Comparison of ENCODE assay signal across 12 cellular contexts in genomic region chr16:72990571-72990970, GRCh38. TPM values are rescaled to one million over a fixed set of nuclear protein-coding genes. Genes with fewer than 3 reads are reported as not detected.
DNase-seq lines count a peak whose midpoint lies in the region; ATAC-seq, FAIRE-seq and TF ChIP-seq lines count a peak whose summit lies in the region.
"Had no signal": no experiment of that assay in that cellular context is flagged by ENCODE, and none has a peak within 500 bp of the region (broad histone marks: within the 10 kb centered on the region; RNA-seq: fewer than 3 reads in every experiment).

No MANE protein-coding gene starts in this region.

- H3K4me1 ChIP-seq in right atrium auricular region (peaks cover 0 to 70% of the 10 kb centered on the region in 2 donors), pancreas (peaks cover 29 to 41% (median 32%) of the 10 kb centered on the region in 3 donors), vagina (peaks cover 73% of the 10 kb centered on the region)

- H3K27ac ChIP-seq in right atrium auricular region (peak overlapping the region; percentile 71 to 83), pancreas (peak overlapping the region in 3 of 4 donors; percentile 6 to 77 (median 63)), vagina (peak overlapping the region; percentile 78)

- H3K27me3 ChIP-seq in right atrium auricular region, result no peaks in the 10 kb centered on the region
- no peaks in the 10 kb centered on the region for H3K27me3 ChIP-seq in pancreas
- no peaks in the 10 kb centered on the region for H3K27me3 ChIP-seq in vagina

- WGBS in pancreas, 2 donors, result 87% methylated on average over 14 of the region's 14 CpGs

- FAIRE-seq in pancreas (lab: Jason Lieb, UNC), result no peak
- FAIRE-seq: H1 had no signal

- TF ChIP-seq CTCF in right atrium auricular region (IDR thresholded peaks at IDR 0.05) (no peak), epithelial cell of proximal tubule (conservative IDR thresholded peaks at IDR 0.05; ENCODE audit: low read depth, low read length) (no peak), pancreas (IDR thresholded peaks at IDR 0.05) (no peak), vagina (IDR thresholded peaks at IDR 0.05) (no peak)

- H3K4me3 ChIP-seq in right atrium auricular region (no peak overlapping the region), epithelial cell of proximal tubule (ENCODE audit: low read depth, low read length) (peak overlapping the region; percentile 41), pancreas (no peak overlapping the region), vagina (peak overlapping the region; percentile 16 to 23)

- TF ChIP-seq POLR2A in vagina (IDR thresholded peaks at IDR 0.05), result no peak

- ATAC-seq in pancreas, result no peak
- ATAC-seq in HG03460 (IDR thresholded peaks at IDR 0.05; ENCODE audit: unreplicated experiment), result no peak
- ATAC-seq: activated CD4-positive, CD25-positive, alpha-beta regulatory T cell treated with anti-CD3 and anti-CD28 coated beads, Interleukin-2, amount 50 U/mL, for 24 hours had no signal

- intact Hi-C loops in cardiac septum (cut with DNase I) (no loop called here), pancreas (cut with DNase I) (no loop called here), vagina (cut with DNase I) (loop anchor here (10.0 kb wide), 1 partner anchor 54 kb away; the partner anchor contains the start of gene ZFHX3)

- H3K9me3 ChIP-seq in right atrium auricular region, result no peaks in the 10 kb centered on the region
- no peaks in the 10 kb centered on the region for H3K9me3 ChIP-seq in pancreas
- H3K9me3 ChIP-seq in vagina, result no peaks in the 10 kb centered on the region

- H3K36me3 ChIP-seq in right atrium auricular region (no peaks in the 10 kb centered on the region), pancreas (no peaks in the 10 kb centered on the region), vagina (no peaks in the 10 kb centered on the region)

- no peak for DNase-seq in right atrium auricular region (ENCODE audit: low spot score)
- DNase-seq in cardiac septum (ENCODE audit: low spot score), result no peak
- no peak for DNase-seq in epithelial cell of proximal tubule (ENCODE audit: low read depth)
- no peak for DNase-seq in pancreas
- DNase-seq in vagina (ENCODE audit: extremely low spot score in 2 of 2), result no peak
- no peak for DNase-seq in glomerular visceral epithelial cell (ENCODE audit: extremely low spot score)
- no peak for DNase-seq in Ammon's horn (ENCODE audit: low spot score)
- DNase-seq: Karpas-422, NCI-H446 treated with DMSO at 0.1 percent for 48 hours had no signal

RNA-seq across cellular contexts. Expression of gene ZFHX3, which starts 57.4 kb away (rescaled TPM):
- total RNA-seq in right atrium auricular region (10 to 100 TPM in 1 of 2 donors, 1 to 10 TPM in 1; 9.2 to 18.9 TPM), cardiac septum (15.7 TPM), epithelial cell of proximal tubule (7.2 and 9.6 TPM in 2 replicates), pancreas (10 to 100 TPM in 4 of 6 donors, 1 to 10 TPM in 2; 8.7 to 17.6 (median 10.4) TPM), vagina (28.0 TPM)
- 1 to 10 TPM; 2.5 to 4.5 TPM for polyA plus RNA-seq in pancreas

Comparison
In these comparisons a context has a peak if more than half of its experiments do, and no peak if none do; other contexts are left out.
1. H3K4me3 ChIP-seq: peak in epithelial cell of proximal tubule (single experiment) and vagina (2 of 2); none in right atrium auricular region (0 of 2) and pancreas (0 of 4).
2. Peak in every context shown above with its lines, with median percentiles within 50 percentile points of each other: H3K27ac ChIP-seq.